Comparison of ENCODE assay signal across 22 cellular contexts in genomic region chr1:62712625-62713243, GRCh38.
"Had no signal": no experiment of that assay in that cellular context is flagged by ENCODE, and none has a peak within 500 bp of the region (broad histone marks: within the 10 kb centered on the region; RNA-seq: fewer than 3 reads in every experiment).

No MANE protein-coding gene starts in this region.

- H3K4me1 Mint-ChIP-seq: activated naive CD4-positive, alpha-beta T cell treated with anti-CD3 and anti-CD28 coated beads, Interleukin-2, amount 50 U/mL, for 24 hours; central memory CD8-positive, alpha-beta T cell; naive thymus-derived CD8-positive, alpha-beta T cell; stimulated activated naive B cell treated with anti-CD40 and anti-IgM and Interleukin-4, amounts not matched to agents 10 μg/mL and 1 μg/mL and 100 μg/mL, for 72 hours had no signal

- H3K27me3 Mint-ChIP-seq: activated naive CD4-positive, alpha-beta T cell treated with anti-CD3 and anti-CD28 coated beads, Interleukin-2, amount 50 U/mL, for 24 hours; progenitor cell of endocrine pancreas had no signal

- H3K36me3 Mint-ChIP-seq: activated naive CD4-positive, alpha-beta T cell treated with anti-CD3 and anti-CD28 coated beads, Interleukin-2, amount 50 U/mL, for 24 hours; naive thymus-derived CD8-positive, alpha-beta T cell; stimulated activated naive B cell treated with anti-CD40 and anti-IgM and Interleukin-4, amounts not matched to agents 10 μg/mL and 1 μg/mL and 100 μg/mL, for 72 hours; WTC11 had no signal

- H3K36me3 ChIP-seq: brain microvascular endothelial cell, esophagus squamous epithelium, gastroesophageal sphincter, heart left ventricle, lower lobe of right lung, transverse colon had no signal

- H3K4me3 ChIP-seq: esophagus squamous epithelium, gastroesophageal sphincter, heart left ventricle, lower lobe of right lung, sigmoid colon, smooth muscle cell, transverse colon had no signal

- H3K27ac ChIP-seq: brain microvascular endothelial cell, esophagus squamous epithelium, gastroesophageal sphincter, heart left ventricle, lower lobe of right lung, sigmoid colon, transverse colon had no signal

- H3K4me3 Mint-ChIP-seq: activated naive CD4-positive, alpha-beta T cell treated with anti-CD3 and anti-CD28 coated beads, Interleukin-2, amount 50 U/mL, for 24 hours; central memory CD8-positive, alpha-beta T cell; naive thymus-derived CD8-positive, alpha-beta T cell; stimulated activated naive B cell treated with anti-CD40 and anti-IgM and Interleukin-4, amounts not matched to agents 10 μg/mL and 1 μg/mL and 100 μg/mL, for 72 hours; WTC11 had no signal

- H3K9me3 Mint-ChIP-seq: activated naive CD4-positive, alpha-beta T cell treated with anti-CD3 and anti-CD28 coated beads, Interleukin-2, amount 50 U/mL, for 24 hours; central memory CD8-positive, alpha-beta T cell; naive thymus-derived CD8-positive, alpha-beta T cell; WTC11 had no signal

- DNase-seq: activated gamma-delta T cell treated with Interleukin-2 at 50 U/mL for 16 hours; activated T-cell treated with anti-CD3 and anti-CD28 coated beads, Interleukin-2, amount 50 U/mL, for 1 hour; brain microvascular endothelial cell; effector memory CD4-positive, alpha-beta T cell; esophagus squamous epithelium; heart left ventricle; islet precursor cell; lower lobe of right lung; naive thymus-derived CD8-positive, alpha-beta T cell; retina; sigmoid colon; stimulated activated CD4-positive, alpha-beta T cell treated with anti-CD3 and anti-CD28 coated beads, Interleukin-15, amount 100 ng/mL, for 24 hours; stimulated activated naive B cell treated with anti-CD40 and anti-IgM and Interleukin-4, amounts not matched to agents 10 μg/mL and 1 μg/mL and 100 μg/mL, for 72 hours; T-helper 9 cell; transverse colon had no signal

- ATAC-seq: gastroesophageal sphincter; heart left ventricle; left lobe of liver; lower lobe of right lung; naive thymus-derived CD8-positive, alpha-beta T cell; stimulated activated naive B cell treated with anti-CD40 and anti-IgM and Interleukin-4, amounts not matched to agents 10 μg/mL and 1 μg/mL and 100 μg/mL, for 72 hours had no signal

- H3K27me3 ChIP-seq: brain microvascular endothelial cell, esophagus squamous epithelium, gastroesophageal sphincter, sigmoid colon, transverse colon had no signal

- H3K27ac Mint-ChIP-seq: activated naive CD4-positive, alpha-beta T cell treated with anti-CD3 and anti-CD28 coated beads, Interleukin-2, amount 50 U/mL, for 24 hours; naive thymus-derived CD8-positive, alpha-beta T cell; stimulated activated naive B cell treated with anti-CD40 and anti-IgM and Interleukin-4, amounts not matched to agents 10 μg/mL and 1 μg/mL and 100 μg/mL, for 72 hours; WTC11 had no signal

- H3K9me3 ChIP-seq: esophagus squamous epithelium, gastroesophageal sphincter, heart left ventricle, lower lobe of right lung, sigmoid colon, transverse colon had no signal

- H3K4me1 ChIP-seq: gastroesophageal sphincter, sigmoid colon had no signal
